Comparison of ENCODE assay signal across 1 cellular context in the genomic region with DNA sequence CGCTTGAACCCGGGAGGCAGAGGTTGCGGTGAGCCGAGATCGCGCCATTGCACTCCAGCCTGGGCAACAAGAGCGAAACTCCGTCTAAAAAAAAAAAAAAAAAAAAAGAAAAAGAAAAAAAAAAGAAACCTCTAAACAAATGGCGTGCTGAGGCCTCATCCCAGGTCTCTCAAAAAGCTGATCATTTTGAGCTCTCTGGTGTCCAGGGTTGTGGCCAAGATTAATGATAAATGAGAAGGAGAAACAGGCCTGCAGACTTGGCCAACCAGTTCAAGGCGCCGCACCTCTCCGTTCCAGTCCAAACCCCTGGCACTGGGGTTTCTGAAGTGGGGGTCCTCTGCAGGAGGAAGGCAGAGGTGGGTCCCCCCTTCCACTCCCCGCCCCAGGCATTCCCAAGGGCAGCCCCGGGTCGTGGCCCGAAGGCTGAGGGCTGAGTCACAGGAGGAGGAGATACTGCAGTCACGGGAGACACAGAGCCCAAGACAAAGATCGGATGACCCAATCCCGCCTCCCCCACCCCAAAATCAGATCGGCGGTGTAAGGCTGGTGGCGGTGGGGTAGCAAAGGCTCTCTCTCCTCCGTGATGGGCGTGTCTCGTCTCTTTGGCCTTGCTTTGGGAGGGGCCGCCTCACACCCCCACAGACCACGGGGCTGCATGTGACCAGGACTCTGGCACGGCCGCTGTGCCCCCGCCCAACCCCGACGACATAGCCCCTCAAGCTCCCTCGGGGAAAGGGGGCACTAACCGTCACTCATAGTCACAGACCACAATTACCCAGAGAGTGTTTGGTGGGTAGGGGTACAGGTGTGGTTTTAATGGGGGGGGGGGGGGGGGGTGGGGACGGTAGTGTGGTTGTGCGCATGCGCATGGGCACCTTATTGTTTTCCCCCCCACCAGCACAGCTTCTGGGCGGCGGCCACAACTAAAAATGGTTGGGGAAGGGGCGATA.
TF ChIP-seq lines count a peak whose summit lies in the region.

No MANE protein-coding gene starts in this region.

TF ChIP-seq in A549, 52 proteins besides CTCF, POLR2A, EP300 and RAD21:
- TF ChIP-seq RARB (CRISPR knock-in tag; IDR thresholded peaks at IDR 0.05) (no peak), CEBPB (IDR thresholded peaks at IDR 0.05) (no peak), CHD2 (IDR thresholded peaks at IDR 0.05; ENCODE audit: low read length, partially characterized antibody) (no peak), RCOR1 (IDR thresholded peaks at IDR 0.05; ENCODE audit: low read depth, low read length) (no peak), CBX8 (IDR thresholded peaks at IDR 0.05) (no peak), NPAS2 (CRISPR knock-in tag; IDR thresholded peaks at IDR 0.05; ENCODE audit: borderline replicate concordance) (no peak), MAZ (IDR thresholded peaks at IDR 0.05; ENCODE audit: borderline replicate concordance, low read depth, low read length) (no peak), ZC3H11A (IDR thresholded peaks at IDR 0.05) (no peak), FOSB (CRISPR knock-in tag; IDR thresholded peaks at IDR 0.05) (no peak), NR3C1 (IDR thresholded peaks at IDR 0.05) (no peak), JUN (IDR thresholded peaks at IDR 0.05) (peak in 1 of 2 experiments; percentile 29; a peak in 1 of 5 replicates), ESRRA (IDR thresholded peaks at IDR 0.05; ENCODE audit: borderline replicate concordance, low read length) (no peak), HOXA7 (CRISPR knock-in tag; IDR thresholded peaks at IDR 0.05) (no peak), RNF2 (IDR thresholded peaks at IDR 0.05; ENCODE audit: borderline replicate concordance, low read depth) (no peak), BHLHE40 (IDR thresholded peaks at IDR 0.05; ENCODE audit: low read depth, low read length) (peak; percentile 37; the same call in 1 of the 2 replicates), ZSCAN20 (CRISPR knock-in tag; IDR thresholded peaks at IDR 0.05) (no peak), MAFK (IDR thresholded peaks at IDR 0.05; ENCODE audit: partially characterized antibody) (no peak), FOSL2 (IDR thresholded peaks at IDR 0.05) (no peak), FOSL2 (CRISPR knock-in tag; IDR thresholded peaks at IDR 0.05) (peak; percentile 81), CBX2 (IDR thresholded peaks at IDR 0.05; ENCODE audit: borderline replicate concordance, low read depth) (no peak), ZNF302 (CRISPR knock-in tag; IDR thresholded peaks at IDR 0.05) (no peak), KDM1A (IDR thresholded peaks at IDR 0.05; ENCODE audit: low read depth) (no peak), TP53 (CRISPR knock-in tag; IDR thresholded peaks at IDR 0.05) (no peak), GATA3 (IDR thresholded peaks at IDR 0.05; ENCODE audit: borderline replicate concordance) (no peak), HOXB5 (CRISPR knock-in tag; IDR thresholded peaks at IDR 0.05) (0 out of 2 replicates have a peak, but pooled peaks have one; percentile 48), FOXS1 (CRISPR knock-in tag; IDR thresholded peaks at IDR 0.05) (no peak), PHF8 (IDR thresholded peaks at IDR 0.05; ENCODE audit: borderline replicate concordance, low read depth) (no peak), EHF (CRISPR knock-in tag; IDR thresholded peaks at IDR 0.05) (no peak), HDAC2 (IDR thresholded peaks at IDR 0.05) (no peak), NFE2L2 (conservative IDR thresholded peaks at IDR 0.05; ENCODE audit: low read length) (no peak; the same call in 1 of the 2 replicates), SREBF2 (IDR thresholded peaks at IDR 0.05) (no peak), HEYL (CRISPR knock-in tag; IDR thresholded peaks at IDR 0.05) (no peak)
- TF ChIP-seq, protein P1, sequence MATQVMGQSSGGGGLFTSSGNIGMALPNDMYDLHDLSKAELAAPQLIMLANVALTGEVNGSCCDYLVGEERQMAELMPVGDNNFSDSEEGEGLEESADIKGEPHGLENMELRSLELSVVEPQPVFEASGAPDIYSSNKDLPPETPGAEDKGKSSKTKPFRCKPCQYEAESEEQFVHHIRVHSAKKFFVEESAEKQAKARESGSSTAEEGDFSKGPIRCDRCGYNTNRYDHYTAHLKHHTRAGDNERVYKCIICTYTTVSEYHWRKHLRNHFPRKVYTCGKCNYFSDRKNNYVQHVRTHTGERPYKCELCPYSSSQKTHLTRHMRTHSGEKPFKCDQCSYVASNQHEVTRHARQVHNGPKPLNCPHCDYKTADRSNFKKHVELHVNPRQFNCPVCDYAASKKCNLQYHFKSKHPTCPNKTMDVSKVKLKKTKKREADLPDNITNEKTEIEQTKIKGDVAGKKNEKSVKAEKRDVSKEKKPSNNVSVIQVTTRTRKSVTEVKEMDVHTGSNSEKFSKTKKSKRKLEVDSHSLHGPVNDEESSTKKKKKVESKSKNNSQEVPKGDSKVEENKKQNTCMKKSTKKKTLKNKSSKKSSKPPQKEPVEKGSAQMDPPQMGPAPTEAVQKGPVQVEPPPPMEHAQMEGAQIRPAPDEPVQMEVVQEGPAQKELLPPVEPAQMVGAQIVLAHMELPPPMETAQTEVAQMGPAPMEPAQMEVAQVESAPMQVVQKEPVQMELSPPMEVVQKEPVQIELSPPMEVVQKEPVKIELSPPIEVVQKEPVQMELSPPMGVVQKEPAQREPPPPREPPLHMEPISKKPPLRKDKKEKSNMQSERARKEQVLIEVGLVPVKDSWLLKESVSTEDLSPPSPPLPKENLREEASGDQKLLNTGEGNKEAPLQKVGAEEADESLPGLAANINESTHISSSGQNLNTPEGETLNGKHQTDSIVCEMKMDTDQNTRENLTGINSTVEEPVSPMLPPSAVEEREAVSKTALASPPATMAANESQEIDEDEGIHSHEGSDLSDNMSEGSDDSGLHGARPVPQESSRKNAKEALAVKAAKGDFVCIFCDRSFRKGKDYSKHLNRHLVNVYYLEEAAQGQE (IDR thresholded peaks at IDR 0.05): no peak
- TF ChIP-seq, protein P2, sequence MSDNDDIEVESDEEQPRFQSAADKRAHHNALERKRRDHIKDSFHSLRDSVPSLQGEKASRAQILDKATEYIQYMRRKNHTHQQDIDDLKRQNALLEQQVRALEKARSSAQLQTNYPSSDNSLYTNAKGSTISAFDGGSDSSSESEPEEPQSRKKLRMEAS (IDR thresholded peaks at IDR 0.05): peak; percentile 55; the same call in 1 of the 2 replicates
- TF ChIP-seq, protein P3, sequence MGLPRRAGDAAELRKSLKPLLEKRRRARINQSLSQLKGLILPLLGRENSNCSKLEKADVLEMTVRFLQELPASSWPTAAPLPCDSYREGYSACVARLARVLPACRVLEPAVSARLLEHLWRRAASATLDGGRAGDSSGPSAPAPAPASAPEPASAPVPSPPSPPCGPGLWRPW (IDR thresholded peaks at IDR 0.05): no peak
- TF ChIP-seq, protein P4, sequence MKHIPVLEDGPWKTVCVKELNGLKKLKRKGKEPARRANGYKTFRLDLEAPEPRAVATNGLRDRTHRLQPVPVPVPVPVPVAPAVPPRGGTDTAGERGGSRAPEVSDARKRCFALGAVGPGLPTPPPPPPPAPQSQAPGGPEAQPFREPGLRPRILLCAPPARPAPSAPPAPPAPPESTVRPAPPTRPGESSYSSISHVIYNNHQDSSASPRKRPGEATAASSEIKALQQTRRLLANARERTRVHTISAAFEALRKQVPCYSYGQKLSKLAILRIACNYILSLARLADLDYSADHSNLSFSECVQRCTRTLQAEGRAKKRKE (CRISPR knock-in tag; IDR thresholded peaks at IDR 0.05; ENCODE audit: low read depth): no peak
- TF ChIP-seq, protein P5, sequence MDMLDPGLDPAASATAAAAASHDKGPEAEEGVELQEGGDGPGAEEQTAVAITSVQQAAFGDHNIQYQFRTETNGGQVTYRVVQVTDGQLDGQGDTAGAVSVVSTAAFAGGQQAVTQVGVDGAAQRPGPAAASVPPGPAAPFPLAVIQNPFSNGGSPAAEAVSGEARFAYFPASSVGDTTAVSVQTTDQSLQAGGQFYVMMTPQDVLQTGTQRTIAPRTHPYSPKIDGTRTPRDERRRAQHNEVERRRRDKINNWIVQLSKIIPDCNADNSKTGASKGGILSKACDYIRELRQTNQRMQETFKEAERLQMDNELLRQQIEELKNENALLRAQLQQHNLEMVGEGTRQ (IDR thresholded peaks at IDR 0.05): peak; percentile 72
- TF ChIP-seq, protein P6, sequence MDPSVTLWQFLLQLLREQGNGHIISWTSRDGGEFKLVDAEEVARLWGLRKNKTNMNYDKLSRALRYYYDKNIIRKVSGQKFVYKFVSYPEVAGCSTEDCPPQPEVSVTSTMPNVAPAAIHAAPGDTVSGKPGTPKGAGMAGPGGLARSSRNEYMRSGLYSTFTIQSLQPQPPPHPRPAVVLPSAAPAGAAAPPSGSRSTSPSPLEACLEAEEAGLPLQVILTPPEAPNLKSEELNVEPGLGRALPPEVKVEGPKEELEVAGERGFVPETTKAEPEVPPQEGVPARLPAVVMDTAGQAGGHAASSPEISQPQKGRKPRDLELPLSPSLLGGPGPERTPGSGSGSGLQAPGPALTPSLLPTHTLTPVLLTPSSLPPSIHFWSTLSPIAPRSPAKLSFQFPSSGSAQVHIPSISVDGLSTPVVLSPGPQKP (IDR thresholded peaks at IDR 0.05; ENCODE audit: low read depth, low read length): no peak
- TF ChIP-seq, protein P7, sequence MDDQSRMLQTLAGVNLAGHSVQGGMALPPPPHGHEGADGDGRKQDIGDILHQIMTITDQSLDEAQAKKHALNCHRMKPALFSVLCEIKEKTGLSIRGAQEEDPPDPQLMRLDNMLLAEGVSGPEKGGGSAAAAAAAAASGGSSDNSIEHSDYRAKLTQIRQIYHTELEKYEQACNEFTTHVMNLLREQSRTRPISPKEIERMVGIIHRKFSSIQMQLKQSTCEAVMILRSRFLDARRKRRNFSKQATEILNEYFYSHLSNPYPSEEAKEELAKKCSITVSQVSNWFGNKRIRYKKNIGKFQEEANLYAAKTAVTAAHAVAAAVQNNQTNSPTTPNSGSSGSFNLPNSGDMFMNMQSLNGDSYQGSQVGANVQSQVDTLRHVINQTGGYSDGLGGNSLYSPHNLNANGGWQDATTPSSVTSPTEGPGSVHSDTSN (IDR thresholded peaks at IDR 0.05): no peak
- TF ChIP-seq, protein P8, sequence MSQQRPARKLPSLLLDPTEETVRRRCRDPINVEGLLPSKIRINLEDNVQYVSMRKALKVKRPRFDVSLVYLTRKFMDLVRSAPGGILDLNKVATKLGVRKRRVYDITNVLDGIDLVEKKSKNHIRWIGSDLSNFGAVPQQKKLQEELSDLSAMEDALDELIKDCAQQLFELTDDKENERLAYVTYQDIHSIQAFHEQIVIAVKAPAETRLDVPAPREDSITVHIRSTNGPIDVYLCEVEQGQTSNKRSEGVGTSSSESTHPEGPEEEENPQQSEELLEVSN (IDR thresholded peaks at IDR 0.05; ENCODE audit: borderline replicate concordance, low read depth): no peak; the same call in 1 of the 2 replicates
